In genomic region chr12:116718578-116719454, GRCh38 we compare ENCODE assay signal across 13 cellular contexts. TPM values are rescaled to one million over a fixed set of nuclear protein-coding genes. Genes with fewer than 3 reads are reported as not detected.
DNase-seq lines count a peak whose midpoint lies in the region; ATAC-seq and TF ChIP-seq lines count a peak whose summit lies in the region.
"Had no signal": no experiment of that assay in that cellular context is flagged by ENCODE, and none has a peak within 500 bp of the region (broad histone marks: within the 10 kb centered on the region; RNA-seq: fewer than 3 reads in every experiment).

No MANE protein-coding gene starts in this region.

- no peak overlapping the region for H3K4me3 Mint-ChIP-seq in nephron progenitor cell
- H3K4me3 Mint-ChIP-seq: activated CD4-positive, alpha-beta T cell treated with anti-CD3 and anti-CD28 coated beads, Interleukin-2, amount 10 ng/mL, durations not matched to agents 24 days and 14 days; dendritic cell treated with granulocyte-macrophage colony-stimulating factor and Interleukin-4, amounts not matched to agents 40 ng/mL and 50 ng/mL, for 4 days had no signal

- H3K27ac ChIP-seq in dorsolateral prefrontal cortex, result peak overlapping the region in 50 of 59 donors; percentile 2 to 81 (median 66)
- H3K27ac ChIP-seq in vagina, result no peak overlapping the region

- H3K36me3 ChIP-seq in vagina, result peaks cover 0 to 19% of the 10 kb centered on the region in 2 donors

- peaks cover 93% of the 10 kb centered on the region for H3K4me1 Mint-ChIP-seq in nephron progenitor cell

- TF ChIP-seq POLR2A in vagina (IDR thresholded peaks at IDR 0.05), result no peak

- peak overlapping the region; percentile 6 for H3K27ac Mint-ChIP-seq in nephron progenitor cell
- H3K27ac Mint-ChIP-seq: activated CD4-positive, alpha-beta T cell treated with anti-CD3 and anti-CD28 coated beads, Interleukin-2, amount 10 ng/mL, durations not matched to agents 24 days and 14 days; dendritic cell treated with granulocyte-macrophage colony-stimulating factor and Interleukin-4, amounts not matched to agents 40 ng/mL and 50 ng/mL, for 4 days had no signal

- H3K27me3 ChIP-seq in dorsolateral prefrontal cortex (no peaks in the 10 kb centered on the region), vagina (no peaks in the 10 kb centered on the region)

- no peaks in the 10 kb centered on the region for H3K27me3 Mint-ChIP-seq in nephron progenitor cell (ENCODE audit: low read depth, poor library complexity)
- H3K27me3 Mint-ChIP-seq: activated CD4-positive, alpha-beta T cell treated with anti-CD3 and anti-CD28 coated beads, Interleukin-2, amount 10 ng/mL, durations not matched to agents 24 days and 14 days; dendritic cell treated with granulocyte-macrophage colony-stimulating factor and Interleukin-4, amounts not matched to agents 40 ng/mL and 50 ng/mL, for 4 days had no signal

- H3K4me1 ChIP-seq in vagina, result peaks cover 7% of the 10 kb centered on the region

- TF ChIP-seq CTCF in dorsolateral prefrontal cortex (IDR thresholded peaks at IDR 0.05 in 54 of 56, conservative IDR thresholded peaks at IDR 0.05 in 2 of 56; ENCODE audit: low read depth in 1 of 56, partially characterized antibody in 56 of 56), result no peak
- no peak for TF ChIP-seq CTCF in nephron progenitor cell (IDR thresholded peaks at IDR 0.05)
- no peak for TF ChIP-seq CTCF in vagina (IDR thresholded peaks at IDR 0.05)

- no peak for ATAC-seq in HG03159 (IDR thresholded peaks at IDR 0.05; ENCODE audit: unreplicated experiment)

- H3K4me3 ChIP-seq in dorsolateral prefrontal cortex, result peak overlapping the region in 11 of 59 donors; percentile 3 to 49 (median 30)
- H3K4me3 ChIP-seq in vagina, result no peak overlapping the region

- peaks cover 30% of the 10 kb centered on the region for H3K36me3 Mint-ChIP-seq in nephron progenitor cell (ENCODE audit: low read depth)

- no peaks in the 10 kb centered on the region for H3K9me3 ChIP-seq in vagina

- intact Hi-C loops in dorsolateral prefrontal cortex (cut with DNase I) (no loop called here), vagina (cut with DNase I) (no loop called here)

- H3K9me3 Mint-ChIP-seq in nephron progenitor cell, result no peaks in the 10 kb centered on the region
- H3K9me3 Mint-ChIP-seq: activated CD4-positive, alpha-beta T cell treated with anti-CD3 and anti-CD28 coated beads, Interleukin-2, amount 10 ng/mL, durations not matched to agents 24 days and 14 days; dendritic cell treated with granulocyte-macrophage colony-stimulating factor and Interleukin-4, amounts not matched to agents 40 ng/mL and 50 ng/mL, for 4 days had no signal

- DNase-seq in AG08395 (ENCODE audit: low spot score) (peak; percentile 48), NCI-H1417 (lab: John Stamatoyannopoulos, UW) (peak; percentile 68 to 95 (median 85)), dorsolateral prefrontal cortex (no peak), nephron progenitor cell (no peak), epidermal melanocyte (ENCODE audit: insufficient read length, low spot score) (no peak), NCI-H524 treated with DMSO at 0.1 percent for 48 hours (lab: John Stamatoyannopoulos, UW) (no peak), vagina (ENCODE audit: extremely low spot score in 2 of 2) (no peak)
- DNase-seq: activated CD4-positive, alpha-beta T cell treated with anti-CD3 and anti-CD28 coated beads, Interleukin-2, amount 10 ng/mL, durations not matched to agents 24 days and 14 days; DMS 273 treated with DMSO at 0.1 percent for 48 hours; NCI-H526; stimulated activated CD8-positive, alpha-beta memory T cell treated with anti-CD3 and anti-CD28 coated beads, Interleukin-4, amount 100 ng/mL, for 48 hours had no signal

RNA-seq across cellular contexts. Expression of gene SPRING1, which starts 19.1 kb away (rescaled TPM):
- 10 to 100 TPM; 30.7 to 74.8 (median 44.1) TPM for total RNA-seq in dorsolateral prefrontal cortex
- total RNA-seq in vagina, result 9.1 TPM

RNA-seq across cellular contexts. Expression of gene RNFT2, which starts 19.3 kb away (rescaled TPM):
- total RNA-seq in dorsolateral prefrontal cortex, result 10 to 100 TPM; 30.4 to 86.7 (median 60.1) TPM
- total RNA-seq in vagina, result 6.4 TPM

Comparison
In these comparisons a context has a peak if more than half of its experiments do, and no peak if none do; other contexts are left out.
1. DNase-seq: peak in AG08395 (single experiment) and NCI-H1417 (3 of 3); none in dorsolateral prefrontal cortex (0 of 10), nephron progenitor cell (single experiment), epidermal melanocyte (single experiment), NCI-H524 treated with DMSO at 0.1 percent for 48 hours (single experiment) and vagina (0 of 2).